10 cellular contexts compared by ENCODE assay signal in genomic region chr19:13797870-13798269, GRCh38. TPM values are rescaled to one million over a fixed set of nuclear protein-coding genes. Genes with fewer than 3 reads are reported as not detected.
DNase-seq lines count a peak whose midpoint lies in the region; ATAC-seq and TF ChIP-seq lines count a peak whose summit lies in the region.
"Had no signal": no experiment of that assay in that cellular context is flagged by ENCODE, and none has a peak within 500 bp of the region (broad histone marks: within the 10 kb centered on the region; RNA-seq: fewer than 3 reads in every experiment).

No MANE protein-coding gene starts in this region.

- peak; percentile 40 for DNase-seq in HT1080 (ENCODE audit: low read depth)
- DNase-seq in ascending aorta (ENCODE audit: low spot score in 2 of 2) = peak in 1 of 2 donors; percentile 88
- peak; percentile 73 for DNase-seq in glomerular visceral epithelial cell (ENCODE audit: extremely low spot score)
- no peak for DNase-seq in stimulated activated CD4-positive, alpha-beta T cell treated with anti-CD3 and anti-CD28 coated beads, Interleukin-15, amount 100 ng/mL, for 24 hours
- no peak for DNase-seq in SK-N-DZ (ENCODE audit: low spot score)
- DNase-seq: activated T-cell treated with anti-CD3 and anti-CD28 coated beads, Interleukin-2, amount 50 U/mL, for 4 hours; NCI-H1694 treated with DMSO at 0.1 percent for 48 hours; SW 1271 had no signal

- H3K4me1 ChIP-seq in ascending aorta (peaks cover 7 to 30% of the 10 kb centered on the region in 2 donors), thymus (ENCODE audit: control insufficient read depth, insufficient read depth, low read length) (peaks cover 13% of the 10 kb centered on the region)

- H3K36me3 ChIP-seq in ascending aorta = no peaks in the 10 kb centered on the region
- H3K36me3 ChIP-seq in thymus (ENCODE audit: control insufficient read depth, insufficient read depth) = peaks cover 17% of the 10 kb centered on the region

- WGBS in thymus = 93% methylated on average over 7 of the region's 7 CpGs

- H3K27ac ChIP-seq in ascending aorta (peak overlapping the region; percentile 92 to 93), thymus (ENCODE audit: low read depth) (peak overlapping the region; percentile 42)

- no peak for TF ChIP-seq CTCF in ascending aorta (IDR thresholded peaks at IDR 0.05)

- no peak overlapping the region for H3K4me3 ChIP-seq in ascending aorta
- no peak overlapping the region for H3K4me3 ChIP-seq in thymus (ENCODE audit: low read length)

- no peaks in the 10 kb centered on the region for H3K27me3 ChIP-seq in ascending aorta
- H3K27me3 ChIP-seq in thymus (ENCODE audit: control insufficient read depth, insufficient read depth) = no peaks in the 10 kb centered on the region

- ATAC-seq in HG03025 (IDR thresholded peaks at IDR 0.05; ENCODE audit: low FRiP score, unreplicated experiment) = no peak
- ATAC-seq: activated T-cell treated with anti-CD3 and anti-CD28 coated beads, Interleukin-2, amount 50 U/mL, for 4 hours had no signal

- no peaks in the 10 kb centered on the region for H3K9me3 ChIP-seq in ascending aorta
- H3K9me3 ChIP-seq in thymus (ENCODE audit: control insufficient read depth) = no peaks in the 10 kb centered on the region

- intact Hi-C loops in ascending aorta (cut with DNase I) = loop anchor here (2.0 to 5.0 kb wide), 4 partner anchors 23 to 646 kb away; partner anchors contain the start of genes IER2, RFX1 and STX10

RNA-seq across cellular contexts. Expression of gene ZSWIM4, which starts 2.6 kb away (rescaled TPM):
- 1.8 and 2.7 TPM in 2 replicates for total RNA-seq in HT1080 (2014; rRNA removed; shearing (Covaris generic))
- 8.2 and 9.2 TPM in 2 replicates for polyA plus RNA-seq in HT1080 (2015; cell fraction: cytosol; rRNA removed)
- polyA plus RNA-seq in HT1080 (2015; cell fraction: nucleus; rRNA removed) = 11.2 and 13.4 TPM in 2 replicates
- total RNA-seq in ascending aorta = 23.2 TPM
- polyA plus RNA-seq in thymus = 3.3 TPM
- polyA plus RNA-seq in SK-N-DZ (2014; cell fraction: cytosol; rRNA removed) = 6.1 and 6.4 TPM in 2 replicates
- 4.0 and 11.4 TPM in 2 replicates for polyA plus RNA-seq in SK-N-DZ (2014; cell fraction: nucleus; rRNA removed)

RNA-seq across cellular contexts. Expression of gene C19orf53, which starts 23.6 kb away (rescaled TPM):
- 382 and 486 TPM in 2 replicates for total RNA-seq in HT1080 (2014; rRNA removed; shearing (Covaris generic))
- 252 and 257 TPM in 2 replicates for polyA plus RNA-seq in HT1080 (2015; cell fraction: cytosol; rRNA removed)
- 58.1 and 68.2 TPM in 2 replicates for polyA plus RNA-seq in HT1080 (2015; cell fraction: nucleus; rRNA removed)
- total RNA-seq in ascending aorta = 163 TPM
- polyA plus RNA-seq in thymus = 163 TPM
- polyA plus RNA-seq in SK-N-DZ (2014; cell fraction: cytosol; rRNA removed) = 73.6 and 75.3 TPM in 2 replicates
- 52.5 and 73.6 TPM in 2 replicates for polyA plus RNA-seq in SK-N-DZ (2014; cell fraction: nucleus; rRNA removed)

RNA-seq across cellular contexts. Expression of gene MRI1, which starts 33.5 kb away (rescaled TPM):
- 60.0 and 65.9 TPM in 2 replicates for total RNA-seq in HT1080 (2014; rRNA removed; shearing (Covaris generic))
- 33.3 and 34.9 TPM in 2 replicates for polyA plus RNA-seq in HT1080 (2015; cell fraction: cytosol; rRNA removed)
- polyA plus RNA-seq in HT1080 (2015; cell fraction: nucleus; rRNA removed) = 134 and 157 TPM in 2 replicates
- total RNA-seq in ascending aorta = 89.9 TPM
- polyA plus RNA-seq in thymus = 36.3 TPM
- polyA plus RNA-seq in SK-N-DZ (2014; cell fraction: cytosol; rRNA removed) = 38.5 and 40.1 TPM in 2 replicates
- polyA plus RNA-seq in SK-N-DZ (2014; cell fraction: nucleus; rRNA removed) = 104 and 138 TPM in 2 replicates

Comparison
In these comparisons a context has a peak if more than half of its experiments do, and no peak if none do; other contexts are left out.
1. DNase-seq: peak in HT1080 (single experiment) and glomerular visceral epithelial cell (single experiment); none in stimulated activated CD4-positive, alpha-beta T cell treated with anti-CD3 and anti-CD28 coated beads, Interleukin-15, amount 100 ng/mL, for 24 hours (single experiment) and SK-N-DZ (single experiment).